1 cellular context compared by ENCODE assay signal in the genomic region with DNA sequence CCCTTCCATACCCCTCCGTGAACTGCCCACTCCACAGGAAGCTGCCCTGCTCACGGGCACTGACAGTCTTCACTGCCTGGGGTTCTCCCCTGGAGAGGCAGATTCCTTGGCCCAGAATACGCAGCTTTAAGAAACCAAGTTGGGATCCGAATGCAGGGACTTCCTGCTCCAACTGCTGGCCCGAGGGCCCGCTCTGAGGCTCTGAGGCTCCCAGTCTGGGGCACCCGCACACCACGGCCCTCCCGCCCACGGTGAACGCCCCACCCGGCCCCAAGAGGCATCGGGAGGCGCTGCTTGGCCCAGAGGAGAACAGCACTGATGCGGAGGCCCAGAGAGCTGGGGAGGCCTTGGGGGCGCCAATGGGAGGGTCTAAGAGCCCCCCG.
TF ChIP-seq lines count a peak whose summit lies in the region.

No MANE protein-coding gene starts in this region.

TF ChIP-seq in HepG2, 621 proteins besides CTCF, POLR2A, EP300 and RAD21:
- no peak for TF ChIP-seq ZNF777 (CRISPR knock-in tag; IDR thresholded peaks at IDR 0.05)
- 0 out of 2 replicates have a peak, but pooled peaks have one; percentile 54 for TF ChIP-seq IRF9 (CRISPR knock-in tag; IDR thresholded peaks at IDR 0.05; ENCODE audit: borderline replicate concordance)
- TF ChIP-seq LCORL (IDR thresholded peaks at IDR 0.05): no peak
- TF ChIP-seq LCORL (CRISPR knock-in tag; IDR thresholded peaks at IDR 0.05): no peak
- 0 out of 2 replicates have a peak, but pooled peaks have one; percentile 58 for TF ChIP-seq ZNF572 (CRISPR knock-in tag; IDR thresholded peaks at IDR 0.05)
- TF ChIP-seq ZNF501 (CRISPR knock-in tag; IDR thresholded peaks at IDR 0.05): peak; percentile 15; the same call in 1 of the 2 replicates
- TF ChIP-seq, protein P1, sequence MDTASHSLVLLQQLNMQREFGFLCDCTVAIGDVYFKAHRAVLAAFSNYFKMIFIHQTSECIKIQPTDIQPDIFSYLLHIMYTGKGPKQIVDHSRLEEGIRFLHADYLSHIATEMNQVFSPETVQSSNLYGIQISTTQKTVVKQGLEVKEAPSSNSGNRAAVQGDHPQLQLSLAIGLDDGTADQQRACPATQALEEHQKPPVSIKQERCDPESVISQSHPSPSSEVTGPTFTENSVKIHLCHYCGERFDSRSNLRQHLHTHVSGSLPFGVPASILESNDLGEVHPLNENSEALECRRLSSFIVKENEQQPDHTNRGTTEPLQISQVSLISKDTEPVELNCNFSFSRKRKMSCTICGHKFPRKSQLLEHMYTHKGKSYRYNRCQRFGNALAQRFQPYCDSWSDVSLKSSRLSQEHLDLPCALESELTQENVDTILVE (CRISPR knock-in tag; IDR thresholded peaks at IDR 0.05): peak; percentile 1; the same call in 1 of the 2 replicates
